Comparison of ENCODE assay signal across 8 cellular contexts in genomic region chr2:206764673-206765241, GRCh38. TPM values are rescaled to one million over a fixed set of nuclear protein-coding genes. Genes with fewer than 3 reads are reported as not detected.
A peak's percentile ranks its signal among the peaks of the same experiment; 100 is the strongest.
DNase-seq lines count a peak whose midpoint lies in the region; ATAC-seq and TF ChIP-seq lines count a peak whose summit lies in the region.

No MANE protein-coding gene starts in this region.

- H3K36me3 ChIP-seq in Panc1 (ENCODE audit: control insufficient read depth, insufficient read depth, low read length) (peaks cover 8% of the 10 kb centered on the region; the same call in 1 of the 2 replicates), esophagus squamous epithelium (peaks cover 0 to 33% (median 0%) of the 10 kb centered on the region in 3 donors), rectal smooth muscle tissue (ENCODE audit: control insufficient read depth, insufficient read depth, low read length) (no peaks in the 10 kb centered on the region)

- 11 to 18% methylated on average over 8 to 18 of the region's 18 CpGs for WGBS in esophagus squamous epithelium, 2 donors

- ATAC-seq in GM18909 (IDR thresholded peaks at IDR 0.05; ENCODE audit: poor library complexity, unreplicated experiment), result peak; percentile 7
- peak; percentile 74 for ATAC-seq in Panc1

- H3K27ac ChIP-seq in 22Rv1 (peak overlapping the region; percentile 79), Panc1 (ENCODE audit: low read length) (peak overlapping the region; percentile 96), esophagus squamous epithelium (peak overlapping the region; percentile 89 to 95 (median 90)), rectal smooth muscle tissue (ENCODE audit: low read depth, low read length) (peak overlapping the region; percentile 86)

- H3K27me3 ChIP-seq in Panc1 (ENCODE audit: control insufficient read depth, insufficient read depth, low read length) (peaks cover 10% of the 10 kb centered on the region), esophagus squamous epithelium (no peaks in the 10 kb centered on the region), rectal smooth muscle tissue (ENCODE audit: control insufficient read depth, insufficient read depth, low read length) (no peaks in the 10 kb centered on the region)

- TF ChIP-seq POLR2A in esophagus squamous epithelium (IDR thresholded peaks at IDR 0.05), result no peak

- no TSS peak for BruUV-seq in Panc1 (replicated peaks; lab: Mats Ljungman, UMichigan)

- intact Hi-C loops in Panc1 (cut with micrococcal nuclease; ENCODE audit: unreplicated experiment) (no loop called here), esophagus squamous epithelium (cut with DNase I) (no loop called here)

- CTCF ChIA-PET in Panc1 (lab: Charles Lee), result no interaction called here

- H3K4me1 ChIP-seq in Panc1 (ENCODE audit: control insufficient read depth, insufficient read depth, low read length) (peaks cover 4% of the 10 kb centered on the region), esophagus squamous epithelium (peaks cover 5 to 48% (median 20%) of the 10 kb centered on the region in 3 donors), rectal smooth muscle tissue (ENCODE audit: control insufficient read depth, insufficient read depth, low read length) (peaks cover 3% of the 10 kb centered on the region)

- no peaks in the 10 kb centered on the region for H3K9me3 ChIP-seq in Panc1 (ENCODE audit: control insufficient read depth, insufficient read depth, low read depth, low read length)
- H3K9me3 ChIP-seq in esophagus squamous epithelium, result no peaks in the 10 kb centered on the region

- in situ Hi-C loops in Panc1 (cut with HindIII; ENCODE audit: low pct_unique_long_range_greater_than_20kb, low sequenced_read_pairs), result no loop called here

- H3K9ac ChIP-seq in rectal smooth muscle tissue (ENCODE audit: low read length), result peak overlapping the region; percentile 54

- DNase-seq in Panc1 (ENCODE audit: low read depth, low spot score) (no peak), esophagus squamous epithelium (lab: John Stamatoyannopoulos, UW) (no peak), epidermal melanocyte (ENCODE audit: insufficient read length, low spot score) (no peak), NCI-H2081 treated with DMSO at 0.1 percent for 48 hours (lab: John Stamatoyannopoulos, UW) (no peak)
- DNase-seq in activated CD4-positive, alpha-beta T cell treated with anti-CD3 and anti-CD28 coated beads, Interleukin-2, amount 50 U/mL, for 1 hour, result no peak

- POLR2A ChIA-PET in Panc1 (lab: Charles Lee), result interaction anchor here (0.5 to 0.6 kb wide), 3 partner anchors 12 to 702 kb away, joined by 3 to 4 read pairs (median 4); no protein-coding TSS in a partner anchor

- TF ChIP-seq CTCF in 22Rv1 (IDR thresholded peaks at IDR 0.05) (no peak), Panc1 (IDR thresholded peaks at IDR 0.05) (no peak), esophagus squamous epithelium (IDR thresholded peaks at IDR 0.05) (peak in 1 of 6 experiments; percentile 12)

- H3K4me3 ChIP-seq in Panc1 (ENCODE audit: low read depth in 2 of 2, low read length in 2 of 2), result peak overlapping the region; percentile 71 to 99
- H3K4me3 ChIP-seq in esophagus squamous epithelium, result peak overlapping the region; percentile 64 to 92 (median 88)
- peak overlapping the region; percentile 72 for H3K4me3 ChIP-seq in rectal smooth muscle tissue (ENCODE audit: low read length)

RNA-seq across cellular contexts. Expression of gene MDH1B, which starts 0.4 kb away (rescaled TPM):
- total RNA-seq in Panc1 (2021; ENCODE audit: unreplicated experiment), result 0.85 TPM
- 0.78 TPM for polyA plus RNA-seq in Panc1 (2012; ENCODE audit: insufficient read length)
- under 1 TPM in 3 of 4 donors, not detected in 1; 0.38 to 0.85 (median 0.61) TPM for total RNA-seq in esophagus squamous epithelium

RNA-seq across cellular contexts. Expression of gene FASTKD2, which starts 0.6 kb away (rescaled TPM):
- total RNA-seq in Panc1 (2021; ENCODE audit: unreplicated experiment) (20.5 TPM), esophagus squamous epithelium (10 to 100 TPM; 18.4 to 39.3 (median 30.2) TPM)
- polyA plus RNA-seq in Panc1 (2012; ENCODE audit: insufficient read length), result 8.4 TPM

RNA-seq across cellular contexts. Expression of gene DYTN, which starts 46.6 kb away (rescaled TPM):
- total RNA-seq in Panc1 (2021; ENCODE audit: unreplicated experiment) (not detected), esophagus squamous epithelium (not detected)
- not detected for polyA plus RNA-seq in Panc1 (2012; ENCODE audit: insufficient read length)
